ENCODE assay signal across 8 cellular contexts in the genomic region with DNA sequence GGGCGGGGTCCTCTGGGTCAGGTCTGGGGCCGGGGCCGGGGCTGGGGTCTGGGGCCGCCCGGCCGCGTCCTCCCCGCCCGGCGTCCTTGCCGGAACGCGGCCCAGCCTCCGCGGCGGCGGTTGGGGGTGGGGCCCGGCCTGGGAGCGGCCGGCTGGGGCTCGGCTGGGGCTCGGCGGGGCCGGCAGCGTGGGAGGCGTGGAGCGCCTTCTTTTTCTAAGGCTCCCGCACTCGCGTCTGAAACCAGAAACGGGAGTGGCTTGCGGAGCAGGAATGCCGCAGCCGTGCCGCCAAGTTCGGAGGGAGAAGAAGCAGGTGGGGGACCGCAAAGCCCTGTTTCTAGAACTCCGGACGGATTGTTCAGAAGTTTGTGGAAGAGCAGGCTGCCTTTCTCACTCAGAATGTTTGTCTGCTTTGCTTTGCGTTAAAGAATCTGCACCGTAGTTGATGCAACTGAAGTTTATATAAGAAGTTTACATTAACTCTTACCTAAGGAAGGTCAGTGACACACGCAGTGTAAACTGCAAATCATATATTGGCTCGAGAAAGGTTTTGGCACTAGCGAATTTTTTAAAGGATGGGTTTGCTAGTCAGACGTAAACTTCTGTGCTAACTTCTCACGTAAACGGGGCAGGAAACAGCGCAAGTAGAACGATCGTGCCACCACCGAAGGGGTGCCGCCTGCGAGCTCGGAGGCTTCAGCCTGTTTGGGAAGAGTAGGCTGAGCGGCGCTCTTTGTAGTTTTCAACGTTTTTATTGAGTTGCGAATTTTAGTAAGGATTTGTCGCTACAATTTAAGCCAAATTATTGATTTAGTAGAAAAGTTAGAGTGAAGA. TPM values are rescaled to one million over a fixed set of nuclear protein-coding genes. Genes with fewer than 3 reads are reported as not detected.
A peak's percentile ranks its signal among the peaks of the same experiment; 100 is the strongest.
DNase-seq lines count a peak whose midpoint lies in the region; ATAC-seq and TF ChIP-seq lines count a peak whose summit lies in the region.

No MANE protein-coding gene starts in this region.

- TF ChIP-seq CTCF in natural killer cell (IDR thresholded peaks at IDR 0.05) (no peak), stomach (IDR thresholded peaks at IDR 0.05) (no peak)

- H3K9me3 ChIP-seq in esophagus (ENCODE audit: control insufficient read depth in 2 of 2, insufficient read depth in 1 of 2, low read depth in 1 of 2, low read length in 1 of 2): no peaks in the 10 kb centered on the region
- H3K9me3 ChIP-seq in stomach: no peaks in the 10 kb centered on the region

- peak overlapping the region; percentile 95 to 96 for H3K27ac Mint-ChIP-seq in natural killer cell

- peaks cover 14% of the 10 kb centered on the region for H3K36me3 Mint-ChIP-seq in activated T-cell treated with anti-CD3 and anti-CD28 coated beads, Interleukin-2, amount 50 U/mL, for 4 hours (ENCODE audit: insufficient read depth)
- no peaks in the 10 kb centered on the region for H3K36me3 Mint-ChIP-seq in natural killer cell

- peak overlapping the region; percentile 97 to 99 for H3K27ac ChIP-seq in esophagus (ENCODE audit: low read depth in 2 of 2, low read length in 1 of 2)
- peak overlapping the region; percentile 99 to 100 (median 99) for H3K27ac ChIP-seq in stomach

- H3K4me1 ChIP-seq in esophagus (ENCODE audit: control insufficient read depth in 2 of 2, insufficient read depth in 2 of 2, low read length in 1 of 2) (peaks cover 0 to 2% of the 10 kb centered on the region in 2 donors), stomach (peaks cover 27 to 61% (median 54%) of the 10 kb centered on the region in 4 donors)

- H3K4me3 ChIP-seq in esophagus (ENCODE audit: low read depth in 1 of 2, low read length in 2 of 2) (peak overlapping the region; percentile 73 to 77), stomach (peak overlapping the region; percentile 75 to 96 (median 82))

- DNase-seq in NCI-H1417 (lab: John Stamatoyannopoulos, UW) (peak; percentile 37 to 69 (median 62)), NCI-H1417 treated with DMSO at 0.1 percent for 48 hours (lab: John Stamatoyannopoulos, UW) (no peak), NCI-H69 (lab: John Stamatoyannopoulos, UW) (peak; percentile 62), natural killer cell (peak; percentile 59), stomach (peak; percentile 76)
- DNase-seq in activated T-cell treated with anti-CD3 and anti-CD28 coated beads, Interleukin-2, amount 50 U/mL, for 4 hours: peak; percentile 36

- H3K36me3 ChIP-seq in esophagus (ENCODE audit: control insufficient read depth in 2 of 2, insufficient read depth in 2 of 2, low read length in 1 of 2) (no peaks in the 10 kb centered on the region), stomach (no peaks in the 10 kb centered on the region)

- intact Hi-C loops in natural killer cell (cut with micrococcal nuclease) (loop anchor here (2.0 kb wide), 1 partner anchor 63 kb away; no protein-coding TSS in a partner anchor), stomach (cut with DNase I; ENCODE audit: low total_unique reads) (no loop called here)

- TF ChIP-seq EP300 in stomach (IDR thresholded peaks at IDR 0.05): no peak

- H3K27me3 ChIP-seq in esophagus (ENCODE audit: control insufficient read depth in 1 of 2, insufficient read depth in 2 of 2, low read length in 2 of 2) (no peaks in the 10 kb centered on the region), stomach (no peaks in the 10 kb centered on the region)

- no peaks in the 10 kb centered on the region for H3K9me3 Mint-ChIP-seq in activated T-cell treated with anti-CD3 and anti-CD28 coated beads, Interleukin-2, amount 50 U/mL, for 4 hours
- no peaks in the 10 kb centered on the region for H3K9me3 Mint-ChIP-seq in natural killer cell

- peak overlapping the region; percentile 95 for H3K4me3 Mint-ChIP-seq in activated T-cell treated with anti-CD3 and anti-CD28 coated beads, Interleukin-2, amount 50 U/mL, for 4 hours
- peak overlapping the region; percentile 95 for H3K4me3 Mint-ChIP-seq in natural killer cell

- ATAC-seq in HG02763 (IDR thresholded peaks at IDR 0.05; ENCODE audit: unreplicated experiment) (peak; percentile 45), natural killer cell (peak; percentile 44 to 64 (median 48))
- ATAC-seq in activated T-cell treated with anti-CD3 and anti-CD28 coated beads, Interleukin-2, amount 50 U/mL, for 4 hours: peak; percentile 68 to 73

- 1% methylated on average over 49 to 59 of the region's 59 CpGs for WGBS in esophagus, 2 donors
- WGBS in stomach, 5 donors: 0 to 1% (median 1%) methylated on average over 47 to 59 of the region's 59 CpGs

- no peaks in the 10 kb centered on the region for H3K27me3 Mint-ChIP-seq in activated T-cell treated with anti-CD3 and anti-CD28 coated beads, Interleukin-2, amount 50 U/mL, for 4 hours (ENCODE audit: low read depth)
- H3K27me3 Mint-ChIP-seq in natural killer cell (ENCODE audit: low read depth in 2 of 2): no peaks in the 10 kb centered on the region

- no peak for TF ChIP-seq POLR2A in stomach (IDR thresholded peaks at IDR 0.05)

- peaks cover 42% of the 10 kb centered on the region for H3K4me1 Mint-ChIP-seq in activated T-cell treated with anti-CD3 and anti-CD28 coated beads, Interleukin-2, amount 50 U/mL, for 4 hours (ENCODE audit: low read depth)
- H3K4me1 Mint-ChIP-seq in natural killer cell: peaks cover 47 to 52% of the 10 kb centered on the region in 2 donors

RNA-seq across cellular contexts. Expression of a gene that starts 0.7 kb away (rescaled TPM):
- total RNA-seq in activated T-cell treated with anti-CD3 and anti-CD28 coated beads, Interleukin-2, amount 50 U/mL, for 4 hours: 100 to 1,000 TPM; 107 to 129 (median 117) TPM
- polyA plus RNA-seq in esophagus (100 to 1,000 TPM in 1 of 2 donors, 10 to 100 TPM in 1; 96.0 to 118 TPM), stomach (10 to 100 TPM; 58.3 to 67.7 (median 63.1) TPM)
- total RNA-seq in natural killer cell (100 to 1,000 TPM; 309 to 343 (median 340) TPM), stomach (100 to 1,000 TPM in 2 of 5 donors, 10 to 100 TPM in 3; 48.7 to 233 (median 99.1) TPM)
